Comparison of ENCODE assay signal across 8 cellular contexts in genomic region chr3:12787967-12788690, GRCh38. TPM values are rescaled to one million over a fixed set of nuclear protein-coding genes. Genes with fewer than 3 reads are reported as not detected.
"Had no signal": no experiment of that assay in that cellular context is flagged by ENCODE, and none has a peak within 500 bp of the region (broad histone marks: within the 10 kb centered on the region; RNA-seq: fewer than 3 reads in every experiment).

No MANE protein-coding gene starts in this region.

RNA-seq across cellular contexts. Expression of gene TMEM40, which starts 29.1 kb away (rescaled TPM):
- total RNA-seq: activated B cell treated with CpG ODN at 0.5 μM for 24 hours; activated CD4-positive, alpha-beta memory T cell treated with anti-CD3 and anti-CD28 coated beads for 36 hours; activated CD4-positive, alpha-beta T cell treated with anti-CD3 and anti-CD28 coated beads, Interleukin-2, amount 10 ng/mL, durations not matched to agents 24 days and 14 days; activated CD8-positive, alpha-beta memory T cell treated with anti-CD3 and anti-CD28 coated beads for 36 hours; activated CD8-positive, alpha-beta T cell treated with anti-CD3 and anti-CD28 coated beads for 36 hours; activated naive CD8-positive, alpha-beta T cell treated with anti-CD3 and anti-CD28 coated beads, Interleukin-2, amount 10 ng/mL, durations not matched to agents 7 days and 5 days; activated T-helper 2 cell treated with anti-CD3 and anti-CD28 coated beads, Interferon-gamma antibody, Interleukin-2, Interleukin-4, amounts not matched to agents 10 μg/mL and 5 μg/mL and 100 μg/mL, durations not matched to agents 14 hours and 24 hours and 36 hours; ascending aorta had no signal
